1 cellular context compared by ENCODE assay signal in the genomic region with DNA sequence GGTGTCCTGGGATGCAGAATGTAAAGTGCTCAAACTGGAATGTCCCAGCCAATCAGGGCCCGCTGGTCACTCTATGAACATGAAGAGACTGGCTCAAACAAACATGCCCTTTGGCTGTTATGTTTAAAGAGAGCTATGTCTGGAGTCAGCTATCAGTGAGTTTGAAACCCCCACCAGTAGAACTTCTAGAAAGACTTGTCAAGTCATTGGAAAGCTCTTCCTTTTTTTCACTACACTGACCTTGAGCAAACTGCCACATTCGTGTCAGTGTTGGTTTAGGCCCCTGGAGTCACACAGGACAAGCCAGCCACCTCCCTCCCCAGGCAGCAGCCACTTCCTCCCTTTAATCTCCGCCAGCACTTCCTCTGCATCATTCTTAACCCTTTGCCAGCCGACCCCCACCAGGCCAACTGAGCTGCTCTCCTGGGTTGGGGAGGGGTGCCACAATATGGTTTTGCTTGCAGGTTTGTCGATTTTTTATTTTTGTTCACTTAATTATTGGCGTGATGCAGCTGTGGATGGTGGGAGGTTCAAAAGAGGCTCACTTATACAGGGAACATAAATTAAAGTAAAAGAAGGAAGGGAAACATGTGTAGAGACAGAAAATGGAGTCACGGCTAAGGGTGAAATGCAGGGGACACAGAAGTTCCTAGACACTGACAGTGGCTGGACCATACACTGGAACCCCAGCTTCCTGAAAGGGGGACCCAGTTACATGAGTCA.
TF ChIP-seq lines count a peak whose summit lies in the region.

No MANE protein-coding gene starts in this region.

TF ChIP-seq in HepG2, 621 proteins besides CTCF, POLR2A, EP300 and RAD21 (continued from another document and continues in another):
- TF ChIP-seq SUZ12 (IDR thresholded peaks at IDR 0.05; ENCODE audit: low read depth, low read length) (no peak), ZSCAN31 (CRISPR knock-in tag; IDR thresholded peaks at IDR 0.05; ENCODE audit: low read depth) (peak; percentile 83), DR1 (CRISPR knock-in tag; IDR thresholded peaks at IDR 0.05) (no peak), ZNF382 (CRISPR knock-in tag; IDR thresholded peaks at IDR 0.05; ENCODE audit: borderline replicate concordance) (no peak), MAF1 (CRISPR knock-in tag; IDR thresholded peaks at IDR 0.05; ENCODE audit: borderline replicate concordance) (no peak), CCAR2 (optimal IDR thresholded peaks at IDR 0.05; ENCODE audit: low read depth, low read length) (no peak), ZNF816 (CRISPR knock-in tag; IDR thresholded peaks at IDR 0.05; ENCODE audit: borderline replicate concordance) (no peak), ZNF3 (CRISPR knock-in tag; IDR thresholded peaks at IDR 0.05) (no peak), KLF11 (CRISPR knock-in tag; IDR thresholded peaks at IDR 0.05) (no peak), KLF9 (CRISPR knock-in tag; IDR thresholded peaks at IDR 0.05; ENCODE audit: low read depth) (no peak), PHF21A (CRISPR knock-in tag; IDR thresholded peaks at IDR 0.05) (peak; percentile 90; the same call in 1 of the 2 replicates), ZBTB1 (CRISPR knock-in tag; IDR thresholded peaks at IDR 0.05; ENCODE audit: borderline replicate concordance) (no peak), IRX3 (CRISPR knock-in tag; IDR thresholded peaks at IDR 0.05; ENCODE audit: borderline replicate concordance, low read depth) (no peak), ZNF235 (CRISPR knock-in tag; IDR thresholded peaks at IDR 0.05; ENCODE audit: borderline replicate concordance) (no peak), SMAD1 (CRISPR knock-in tag; IDR thresholded peaks at IDR 0.05; ENCODE audit: borderline replicate concordance, low read depth) (no peak; the same call in 1 of the 2 replicates), KLF12 (CRISPR knock-in tag; IDR thresholded peaks at IDR 0.05; ENCODE audit: borderline replicate concordance) (no peak), TGIF2 (CRISPR knock-in tag; IDR thresholded peaks at IDR 0.05) (no peak), ASH2L (IDR thresholded peaks at IDR 0.05; ENCODE audit: insufficient read length, low read depth, low read length) (peak; percentile 30), ZNF543 (CRISPR knock-in tag; IDR thresholded peaks at IDR 0.05) (0 out of 2 replicates have a peak, but pooled peaks have one; percentile 43), RBM39 (IDR thresholded peaks at IDR 0.05; ENCODE audit: low read depth, low read length, poor library complexity, severe bottlenecking) (no peak), NR2F6 (IDR thresholded peaks at IDR 0.05) (peak; percentile 80), NR2F6 (CRISPR knock-in tag; IDR thresholded peaks at IDR 0.05) (peak; percentile 67; the same call in 1 of the 2 replicates)
- TF ChIP-seq, protein P1, sequence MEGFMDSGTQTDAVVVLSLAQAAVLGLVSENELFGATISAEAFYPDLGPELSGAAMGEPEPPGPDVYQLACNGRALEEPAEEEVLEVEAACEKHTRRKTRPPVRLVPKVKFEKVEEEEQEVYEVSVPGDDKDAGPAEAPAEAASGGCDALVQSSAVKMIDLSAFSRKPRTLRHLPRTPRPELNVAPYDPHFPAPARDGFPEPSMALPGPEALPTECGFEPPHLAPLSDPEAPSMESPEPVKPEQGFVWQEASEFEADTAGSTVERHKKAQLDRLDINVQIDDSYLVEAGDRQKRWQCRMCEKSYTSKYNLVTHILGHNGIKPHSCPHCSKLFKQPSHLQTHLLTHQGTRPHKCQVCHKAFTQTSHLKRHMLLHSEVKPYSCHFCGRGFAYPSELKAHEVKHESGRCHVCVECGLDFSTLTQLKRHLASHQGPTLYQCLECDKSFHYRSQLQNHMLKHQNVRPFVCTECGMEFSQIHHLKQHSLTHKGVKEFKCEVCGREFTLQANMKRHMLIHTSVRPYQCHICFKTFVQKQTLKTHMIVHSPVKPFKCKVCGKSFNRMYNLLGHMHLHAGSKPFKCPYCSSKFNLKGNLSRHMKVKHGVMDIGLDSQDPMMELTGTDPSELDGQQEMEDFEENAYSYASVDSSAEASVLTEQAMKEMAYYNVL (CRISPR knock-in tag; IDR thresholded peaks at IDR 0.05; ENCODE audit: borderline replicate concordance): peak; percentile 91; the same call in 1 of the 2 replicates
- TF ChIP-seq, protein P2, sequence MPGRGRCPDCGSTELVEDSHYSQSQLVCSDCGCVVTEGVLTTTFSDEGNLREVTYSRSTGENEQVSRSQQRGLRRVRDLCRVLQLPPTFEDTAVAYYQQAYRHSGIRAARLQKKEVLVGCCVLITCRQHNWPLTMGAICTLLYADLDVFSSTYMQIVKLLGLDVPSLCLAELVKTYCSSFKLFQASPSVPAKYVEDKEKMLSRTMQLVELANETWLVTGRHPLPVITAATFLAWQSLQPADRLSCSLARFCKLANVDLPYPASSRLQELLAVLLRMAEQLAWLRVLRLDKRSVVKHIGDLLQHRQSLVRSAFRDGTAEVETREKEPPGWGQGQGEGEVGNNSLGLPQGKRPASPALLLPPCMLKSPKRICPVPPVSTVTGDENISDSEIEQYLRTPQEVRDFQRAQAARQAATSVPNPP (CRISPR knock-in tag; IDR thresholded peaks at IDR 0.05): 0 out of 2 replicates have a peak, but pooled peaks have one; percentile 61
- TF ChIP-seq, protein P3, sequence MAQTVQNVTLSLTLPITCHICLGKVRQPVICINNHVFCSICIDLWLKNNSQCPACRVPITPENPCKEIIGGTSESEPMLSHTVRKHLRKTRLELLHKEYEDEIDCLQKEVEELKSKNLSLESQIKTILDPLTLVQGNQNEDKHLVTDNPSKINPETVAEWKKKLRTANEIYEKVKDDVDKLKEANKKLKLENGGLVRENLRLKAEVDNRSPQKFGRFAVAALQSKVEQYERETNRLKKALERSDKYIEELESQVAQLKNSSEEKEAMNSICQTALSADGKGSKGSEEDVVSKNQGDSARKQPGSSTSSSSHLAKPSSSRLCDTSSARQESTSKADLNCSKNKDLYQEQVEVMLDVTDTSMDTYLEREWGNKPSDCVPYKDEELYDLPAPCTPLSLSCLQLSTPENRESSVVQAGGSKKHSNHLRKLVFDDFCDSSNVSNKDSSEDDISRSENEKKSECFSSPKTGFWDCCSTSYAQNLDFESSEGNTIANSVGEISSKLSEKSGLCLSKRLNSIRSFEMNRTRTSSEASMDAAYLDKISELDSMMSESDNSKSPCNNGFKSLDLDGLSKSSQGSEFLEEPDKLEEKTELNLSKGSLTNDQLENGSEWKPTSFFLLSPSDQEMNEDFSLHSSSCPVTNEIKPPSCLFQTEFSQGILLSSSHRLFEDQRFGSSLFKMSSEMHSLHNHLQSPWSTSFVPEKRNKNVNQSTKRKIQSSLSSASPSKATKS (CRISPR knock-in tag; IDR thresholded peaks at IDR 0.05): no peak
- TF ChIP-seq, protein P4, sequence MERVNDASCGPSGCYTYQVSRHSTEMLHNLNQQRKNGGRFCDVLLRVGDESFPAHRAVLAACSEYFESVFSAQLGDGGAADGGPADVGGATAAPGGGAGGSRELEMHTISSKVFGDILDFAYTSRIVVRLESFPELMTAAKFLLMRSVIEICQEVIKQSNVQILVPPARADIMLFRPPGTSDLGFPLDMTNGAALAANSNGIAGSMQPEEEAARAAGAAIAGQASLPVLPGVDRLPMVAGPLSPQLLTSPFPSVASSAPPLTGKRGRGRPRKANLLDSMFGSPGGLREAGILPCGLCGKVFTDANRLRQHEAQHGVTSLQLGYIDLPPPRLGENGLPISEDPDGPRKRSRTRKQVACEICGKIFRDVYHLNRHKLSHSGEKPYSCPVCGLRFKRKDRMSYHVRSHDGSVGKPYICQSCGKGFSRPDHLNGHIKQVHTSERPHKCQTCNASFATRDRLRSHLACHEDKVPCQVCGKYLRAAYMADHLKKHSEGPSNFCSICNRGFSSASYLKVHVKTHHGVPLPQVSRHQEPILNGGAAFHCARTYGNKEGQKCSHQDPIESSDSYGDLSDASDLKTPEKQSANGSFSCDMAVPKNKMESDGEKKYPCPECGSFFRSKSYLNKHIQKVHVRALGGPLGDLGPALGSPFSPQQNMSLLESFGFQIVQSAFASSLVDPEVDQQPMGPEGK (CRISPR knock-in tag; IDR thresholded peaks at IDR 0.05): peak; percentile 94
- TF ChIP-seq, protein P5, sequence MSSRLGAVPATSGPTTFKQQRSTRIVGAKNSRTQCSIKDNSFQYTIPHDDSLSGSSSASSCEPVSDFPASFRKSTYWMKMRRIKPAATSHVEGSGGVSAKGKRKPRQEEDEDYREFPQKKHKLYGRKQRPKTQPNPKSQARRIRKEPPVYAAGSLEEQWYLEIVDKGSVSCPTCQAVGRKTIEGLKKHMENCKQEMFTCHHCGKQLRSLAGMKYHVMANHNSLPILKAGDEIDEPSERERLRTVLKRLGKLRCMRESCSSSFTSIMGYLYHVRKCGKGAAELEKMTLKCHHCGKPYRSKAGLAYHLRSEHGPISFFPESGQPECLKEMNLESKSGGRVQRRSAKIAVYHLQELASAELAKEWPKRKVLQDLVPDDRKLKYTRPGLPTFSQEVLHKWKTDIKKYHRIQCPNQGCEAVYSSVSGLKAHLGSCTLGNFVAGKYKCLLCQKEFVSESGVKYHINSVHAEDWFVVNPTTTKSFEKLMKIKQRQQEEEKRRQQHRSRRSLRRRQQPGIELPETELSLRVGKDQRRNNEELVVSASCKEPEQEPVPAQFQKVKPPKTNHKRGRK (CRISPR knock-in tag; IDR thresholded peaks at IDR 0.05): no peak
- TF ChIP-seq, protein P6, sequence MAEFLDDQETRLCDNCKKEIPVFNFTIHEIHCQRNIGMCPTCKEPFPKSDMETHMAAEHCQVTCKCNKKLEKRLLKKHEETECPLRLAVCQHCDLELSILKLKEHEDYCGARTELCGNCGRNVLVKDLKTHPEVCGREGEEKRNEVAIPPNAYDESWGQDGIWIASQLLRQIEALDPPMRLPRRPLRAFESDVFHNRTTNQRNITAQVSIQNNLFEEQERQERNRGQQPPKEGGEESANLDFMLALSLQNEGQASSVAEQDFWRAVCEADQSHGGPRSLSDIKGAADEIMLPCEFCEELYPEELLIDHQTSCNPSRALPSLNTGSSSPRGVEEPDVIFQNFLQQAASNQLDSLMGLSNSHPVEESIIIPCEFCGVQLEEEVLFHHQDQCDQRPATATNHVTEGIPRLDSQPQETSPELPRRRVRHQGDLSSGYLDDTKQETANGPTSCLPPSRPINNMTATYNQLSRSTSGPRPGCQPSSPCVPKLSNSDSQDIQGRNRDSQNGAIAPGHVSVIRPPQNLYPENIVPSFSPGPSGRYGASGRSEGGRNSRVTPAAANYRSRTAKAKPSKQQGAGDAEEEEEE (CRISPR knock-in tag; IDR thresholded peaks at IDR 0.05; ENCODE audit: borderline replicate concordance): no peak
- TF ChIP-seq, protein P7, sequence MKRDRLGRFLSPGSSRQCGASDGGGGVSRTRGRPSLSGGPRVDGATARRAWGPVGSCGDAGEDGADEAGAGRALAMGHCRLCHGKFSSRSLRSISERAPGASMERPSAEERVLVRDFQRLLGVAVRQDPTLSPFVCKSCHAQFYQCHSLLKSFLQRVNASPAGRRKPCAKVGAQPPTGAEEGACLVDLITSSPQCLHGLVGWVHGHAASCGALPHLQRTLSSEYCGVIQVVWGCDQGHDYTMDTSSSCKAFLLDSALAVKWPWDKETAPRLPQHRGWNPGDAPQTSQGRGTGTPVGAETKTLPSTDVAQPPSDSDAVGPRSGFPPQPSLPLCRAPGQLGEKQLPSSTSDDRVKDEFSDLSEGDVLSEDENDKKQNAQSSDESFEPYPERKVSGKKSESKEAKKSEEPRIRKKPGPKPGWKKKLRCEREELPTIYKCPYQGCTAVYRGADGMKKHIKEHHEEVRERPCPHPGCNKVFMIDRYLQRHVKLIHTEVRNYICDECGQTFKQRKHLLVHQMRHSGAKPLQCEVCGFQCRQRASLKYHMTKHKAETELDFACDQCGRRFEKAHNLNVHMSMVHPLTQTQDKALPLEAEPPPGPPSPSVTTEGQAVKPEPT (CRISPR knock-in tag; IDR thresholded peaks at IDR 0.05; ENCODE audit: low read depth): no peak
- TF ChIP-seq, protein P8, sequence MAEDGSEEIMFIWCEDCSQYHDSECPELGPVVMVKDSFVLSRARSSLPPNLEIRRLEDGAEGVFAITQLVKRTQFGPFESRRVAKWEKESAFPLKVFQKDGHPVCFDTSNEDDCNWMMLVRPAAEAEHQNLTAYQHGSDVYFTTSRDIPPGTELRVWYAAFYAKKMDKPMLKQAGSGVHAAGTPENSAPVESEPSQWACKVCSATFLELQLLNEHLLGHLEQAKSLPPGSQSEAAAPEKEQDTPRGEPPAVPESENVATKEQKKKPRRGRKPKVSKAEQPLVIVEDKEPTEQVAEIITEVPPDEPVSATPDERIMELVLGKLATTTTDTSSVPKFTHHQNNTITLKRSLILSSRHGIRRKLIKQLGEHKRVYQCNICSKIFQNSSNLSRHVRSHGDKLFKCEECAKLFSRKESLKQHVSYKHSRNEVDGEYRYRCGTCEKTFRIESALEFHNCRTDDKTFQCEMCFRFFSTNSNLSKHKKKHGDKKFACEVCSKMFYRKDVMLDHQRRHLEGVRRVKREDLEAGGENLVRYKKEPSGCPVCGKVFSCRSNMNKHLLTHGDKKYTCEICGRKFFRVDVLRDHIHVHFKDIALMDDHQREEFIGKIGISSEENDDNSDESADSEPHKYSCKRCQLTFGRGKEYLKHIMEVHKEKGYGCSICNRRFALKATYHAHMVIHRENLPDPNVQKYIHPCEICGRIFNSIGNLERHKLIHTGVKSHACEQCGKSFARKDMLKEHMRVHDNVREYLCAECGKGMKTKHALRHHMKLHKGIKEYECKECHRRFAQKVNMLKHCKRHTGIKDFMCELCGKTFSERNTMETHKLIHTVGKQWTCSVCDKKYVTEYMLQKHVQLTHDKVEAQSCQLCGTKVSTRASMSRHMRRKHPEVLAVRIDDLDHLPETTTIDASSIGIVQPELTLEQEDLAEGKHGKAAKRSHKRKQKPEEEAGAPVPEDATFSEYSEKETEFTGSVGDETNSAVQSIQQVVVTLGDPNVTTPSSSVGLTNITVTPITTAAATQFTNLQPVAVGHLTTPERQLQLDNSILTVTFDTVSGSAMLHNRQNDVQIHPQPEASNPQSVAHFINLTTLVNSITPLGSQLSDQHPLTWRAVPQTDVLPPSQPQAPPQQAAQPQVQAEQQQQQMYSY (CRISPR knock-in tag; IDR thresholded peaks at IDR 0.05): no peak
- TF ChIP-seq, protein P9, sequence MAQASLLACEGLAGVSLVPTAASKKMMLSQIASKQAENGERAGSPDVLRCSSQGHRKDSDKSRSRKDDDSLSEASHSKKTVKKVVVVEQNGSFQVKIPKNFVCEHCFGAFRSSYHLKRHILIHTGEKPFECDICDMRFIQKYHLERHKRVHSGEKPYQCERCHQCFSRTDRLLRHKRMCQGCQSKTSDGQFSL (CRISPR knock-in tag; IDR thresholded peaks at IDR 0.05): 0 out of 2 replicates have a peak, but pooled peaks have one; percentile 19
- TF ChIP-seq, protein P10, sequence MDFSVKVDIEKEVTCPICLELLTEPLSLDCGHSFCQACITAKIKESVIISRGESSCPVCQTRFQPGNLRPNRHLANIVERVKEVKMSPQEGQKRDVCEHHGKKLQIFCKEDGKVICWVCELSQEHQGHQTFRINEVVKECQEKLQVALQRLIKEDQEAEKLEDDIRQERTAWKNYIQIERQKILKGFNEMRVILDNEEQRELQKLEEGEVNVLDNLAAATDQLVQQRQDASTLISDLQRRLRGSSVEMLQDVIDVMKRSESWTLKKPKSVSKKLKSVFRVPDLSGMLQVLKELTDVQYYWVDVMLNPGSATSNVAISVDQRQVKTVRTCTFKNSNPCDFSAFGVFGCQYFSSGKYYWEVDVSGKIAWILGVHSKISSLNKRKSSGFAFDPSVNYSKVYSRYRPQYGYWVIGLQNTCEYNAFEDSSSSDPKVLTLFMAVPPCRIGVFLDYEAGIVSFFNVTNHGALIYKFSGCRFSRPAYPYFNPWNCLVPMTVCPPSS (IDR thresholded peaks at IDR 0.05): no peak
- TF ChIP-seq, protein P11, sequence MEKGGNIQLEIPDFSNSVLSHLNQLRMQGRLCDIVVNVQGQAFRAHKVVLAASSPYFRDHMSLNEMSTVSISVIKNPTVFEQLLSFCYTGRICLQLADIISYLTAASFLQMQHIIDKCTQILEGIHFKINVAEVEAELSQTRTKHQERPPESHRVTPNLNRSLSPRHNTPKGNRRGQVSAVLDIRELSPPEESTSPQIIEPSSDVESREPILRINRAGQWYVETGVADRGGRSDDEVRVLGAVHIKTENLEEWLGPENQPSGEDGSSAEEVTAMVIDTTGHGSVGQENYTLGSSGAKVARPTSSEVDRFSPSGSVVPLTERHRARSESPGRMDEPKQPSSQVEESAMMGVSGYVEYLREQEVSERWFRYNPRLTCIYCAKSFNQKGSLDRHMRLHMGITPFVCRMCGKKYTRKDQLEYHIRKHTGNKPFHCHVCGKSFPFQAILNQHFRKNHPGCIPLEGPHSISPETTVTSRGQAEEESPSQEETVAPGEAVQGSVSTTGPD (CRISPR knock-in tag; IDR thresholded peaks at IDR 0.05): peak; percentile 72; the same call in 1 of the 2 replicates
